12 cellular contexts compared by ENCODE assay signal in genomic region chr9:35827486-35827885, GRCh38. TPM values are rescaled to one million over a fixed set of nuclear protein-coding genes. Genes with fewer than 3 reads are reported as not detected.
DNase-seq lines count a peak whose midpoint lies in the region; ATAC-seq, FAIRE-seq and TF ChIP-seq lines count a peak whose summit lies in the region.
"Had no signal": no experiment of that assay in that cellular context is flagged by ENCODE, and none has a peak within 500 bp of the region (broad histone marks: within the 10 kb centered on the region; RNA-seq: fewer than 3 reads in every experiment).

No MANE protein-coding gene starts in this region.

- H3K14ac ChIP-seq in H1 (ENCODE audit: insufficient read length) = no peak overlapping the region

- H3K9ac ChIP-seq in H1 (replicated peaks in 1 of 4; ENCODE audit: extremely low read depth in 1 of 4, low read depth in 3 of 4, low read length in 3 of 4) = no peak overlapping the region

- no peak overlapping the region for H3K27ac ChIP-seq in CD8-positive, alpha-beta memory T cell (ENCODE audit: low read depth, low read length)
- no peak overlapping the region for H3K27ac ChIP-seq in H1 (ENCODE audit: low read depth, low read length)
- H3K27ac ChIP-seq: heart left ventricle had no signal

- 90% methylated on average over 3 of the region's 3 CpGs; no CpG with 5 or more reads in 1 of the 2 experiments for WGBS in H1 (ENCODE audit: extremely low coverage in 1 of 2, insufficient coverage in 1 of 2, insufficient read length in 1 of 2, insufficient replicate concordance in 2 of 2, low coverage in 1 of 2, low lambda C conversion rate in 2 of 2, missing lambda C conversion rate in 1 of 2), 2 experiments

- no peak overlapping the region for H4K8ac ChIP-seq in H1 (ENCODE audit: extremely low read depth, insufficient read depth, low read length)

- peaks cover 10% of the 10 kb centered on the region for H3K23me2 ChIP-seq in H1 (ENCODE audit: low read depth, low read length)

- no peak overlapping the region for H2AK5ac ChIP-seq in H1 (ENCODE audit: low read depth, low read length)

- no peak for TF ChIP-seq EP300 in H1 (IDR thresholded peaks at IDR 0.05; ENCODE audit: borderline replicate concordance in 1 of 2, low read depth in 2 of 2, low read length in 2 of 2)

- no peak overlapping the region for H4K5ac ChIP-seq in H1 (ENCODE audit: insufficient read length, low read depth, low read length)

- CTCF ChIA-PET in CD8-positive, alpha-beta memory T cell (lab: Charles Lee) = interaction anchor here (1.5 to 3.3 kb wide), 4 partner anchors 8 to 35 kb away, joined by 5 to 18 read pairs (median 10); partner anchors contain the start of genes HINT2 and NPR2
- CTCF ChIA-PET in H1 (lab: Charles Lee; ENCODE audit: partially characterized antibody) = interaction anchor here (0.6 to 10.6 kb wide), 9 partner anchors 14 to 187 kb away, joined by 3 to 172 read pairs (median 14); partner anchors contain the start of genes GBA2, HINT2, RGP1 and SPAG8

- TF ChIP-seq CTCF in H1 (IDR thresholded peaks at IDR 0.05; ENCODE audit: control extremely low read depth in 1 of 3, insufficient read depth in 1 of 3, low read depth in 1 of 3, low read length in 3 of 3) (no peak), nephron (IDR thresholded peaks at IDR 0.05; ENCODE audit: unreplicated experiment in 3 of 3) (no peak)

- peak overlapping the region; percentile 46; the same call in 1 of the 2 replicates for H2BK15ac ChIP-seq in H1 (ENCODE audit: low read length)

- peak overlapping the region in 6 of 7 donors; percentile 47 to 99 (median 91) for H3K4me3 Mint-ChIP-seq in CD8-positive, alpha-beta memory T cell
- peak overlapping the region in 3 of 4 donors; percentile 44 to 65 (median 61) for H3K4me3 Mint-ChIP-seq in IgD-negative memory B cell
- peak overlapping the region; percentile 88 to 94 (median 93) for H3K4me3 Mint-ChIP-seq in nephron

- no peak overlapping the region for H2BK5ac ChIP-seq in H1 (ENCODE audit: low read depth, low read length)

- ATAC-seq in HG03039 (IDR thresholded peaks at IDR 0.05; ENCODE audit: unreplicated experiment) = no peak
- no peak for ATAC-seq in GM18868 (IDR thresholded peaks at IDR 0.05; ENCODE audit: unreplicated experiment)
- ATAC-seq: heart left ventricle had no signal

- no peak overlapping the region for H3K4me3 ChIP-seq in CD8-positive, alpha-beta memory T cell (ENCODE audit: low read length)
- no peak overlapping the region for H3K4me3 ChIP-seq in H1 (ENCODE audit: extremely low read depth in 1 of 4, insufficient read depth in 2 of 4, low read depth in 3 of 4, low read length in 4 of 4)
- H3K4me3 ChIP-seq: heart left ventricle, sigmoid colon had no signal

- peaks cover 14% of the 10 kb centered on the region for H3K4me1 ChIP-seq in CD8-positive, alpha-beta memory T cell (ENCODE audit: insufficient read depth, low read length)
- H3K4me1 ChIP-seq in H1 (replicated peaks in 1 of 4; ENCODE audit: control insufficient read depth in 3 of 4, insufficient read depth in 4 of 4, low read length in 3 of 4) = peaks cover 2 to 18% (median 9%) of the 10 kb centered on the region in 4 experiments; a peak in 6 of 7 replicates

- no peak overlapping the region for H3K56ac ChIP-seq in H1 (replicated peaks; ENCODE audit: insufficient read length, low read depth, low read length)

- no peak overlapping the region for H3K4me2 ChIP-seq in H1 (ENCODE audit: insufficient read depth in 1 of 2, low read depth in 2 of 2, low read length in 2 of 2)

- H3K4ac ChIP-seq in H1 (replicated peaks; ENCODE audit: insufficient read length, low read depth, low read length) = no peak overlapping the region

- peaks cover 0 to 4% (median 0%) of the 10 kb centered on the region in 3 donors for H3K36me3 Mint-ChIP-seq in CD8-positive, alpha-beta memory T cell
- H3K36me3 Mint-ChIP-seq in IgD-negative memory B cell = no peaks in the 10 kb centered on the region
- H3K36me3 Mint-ChIP-seq in nephron (ENCODE audit: low read depth) = no peaks in the 10 kb centered on the region

- H3K9me3 Mint-ChIP-seq in CD8-positive, alpha-beta memory T cell = no peaks in the 10 kb centered on the region
- H3K9me3 Mint-ChIP-seq in IgD-negative memory B cell (no peaks in the 10 kb centered on the region), nephron (no peaks in the 10 kb centered on the region)

- H3K79me1 ChIP-seq in H1 (ENCODE audit: low read depth, low read length) = no peaks in the 10 kb centered on the region

- no peak overlapping the region for H4K91ac ChIP-seq in H1 (replicated peaks; ENCODE audit: insufficient read length, low read length)

- no peak overlapping the region for H2AFZ ChIP-seq in H1 (ENCODE audit: low read length)

- H3K18ac ChIP-seq in H1 (ENCODE audit: extremely low read depth, low read length) = no peak overlapping the region

- no peaks in the 10 kb centered on the region for H3K9me3 ChIP-seq in CD8-positive, alpha-beta memory T cell (ENCODE audit: low read length)
- H3K9me3 ChIP-seq in H1 (ENCODE audit: insufficient read depth in 2 of 2, low read depth in 1 of 2, low read length in 1 of 2) = no peaks in the 10 kb centered on the region
- H3K9me3 ChIP-seq: heart left ventricle, sigmoid colon had no signal

- POLR2A ChIA-PET in CD8-positive, alpha-beta memory T cell (lab: Charles Lee) = no interaction called here
- POLR2A ChIA-PET in H1 (lab: Charles Lee; ENCODE audit: partially characterized antibody) = interaction anchor here (1.9 to 2.7 kb wide), 3 partner anchors 13 to 36 kb away, joined by 4 to 13 read pairs (median 6); partner anchors contain the start of genes HINT2, NPR2 and SPAG8

- no peak for FAIRE-seq in H1 (lab: Jason Lieb, UNC)
- FAIRE-seq: HTR-8/SVneo had no signal

- DNase-seq in CD8-positive, alpha-beta memory T cell = no peak
- DNase-seq in H1 (ENCODE audit: low read depth in 1 of 2, low spot score in 2 of 2) (no peak), G401 (ENCODE audit: low spot score) (no peak)
- DNase-seq: cerebellar nuclear complex, heart left ventricle, NCI-H1436 treated with DMSO at 0.1 percent for 48 hours, sigmoid colon had no signal

- H2BK12ac ChIP-seq in H1 (ENCODE audit: low read depth, low read length) = no peak overlapping the region

- no peaks in the 10 kb centered on the region for H4K20me1 ChIP-seq in H1 (replicated peaks in 1 of 2; ENCODE audit: control insufficient read depth in 1 of 2, insufficient read depth in 2 of 2, low read length in 2 of 2)

- no peaks in the 10 kb centered on the region for H3K27me3 Mint-ChIP-seq in CD8-positive, alpha-beta memory T cell
- H3K27me3 Mint-ChIP-seq in IgD-negative memory B cell (no peaks in the 10 kb centered on the region), nephron (ENCODE audit: low read depth) (peaks cover 4% of the 10 kb centered on the region)

- H3K27ac Mint-ChIP-seq in CD8-positive, alpha-beta memory T cell = peak overlapping the region in 4 of 8 donors; percentile 25 to 96 (median 66)
- H3K27ac Mint-ChIP-seq in IgD-negative memory B cell (peak overlapping the region in 2 of 3 donors; percentile 5 to 9), nephron (peak overlapping the region in 2 of 3 experiments; percentile 0 to 1)

- H3K36me3 ChIP-seq in CD8-positive, alpha-beta memory T cell (ENCODE audit: insufficient read depth, low read length) = no peaks in the 10 kb centered on the region
- no peaks in the 10 kb centered on the region for H3K36me3 ChIP-seq in H1 (ENCODE audit: control insufficient read depth in 2 of 4, insufficient read depth in 4 of 4, low read length in 3 of 4)
- H3K36me3 ChIP-seq: heart left ventricle, sigmoid colon had no signal

- TF ChIP-seq POLR2A in H1 (IDR thresholded peaks at IDR 0.05; ENCODE audit: control extremely low read depth in 1 of 2, low read depth in 2 of 2, low read length in 2 of 2) = no peak

- H3K79me2 ChIP-seq in H1 (ENCODE audit: control insufficient read depth in 1 of 2, insufficient read depth in 2 of 2, low read length in 2 of 2) = no peaks in the 10 kb centered on the region

- H3K27me3 ChIP-seq in CD8-positive, alpha-beta memory T cell (ENCODE audit: insufficient read depth, low read length, poor library complexity, severe bottlenecking) = no peaks in the 10 kb centered on the region
- no peaks in the 10 kb centered on the region for H3K27me3 ChIP-seq in H1 (replicated peaks in 1 of 4; ENCODE audit: control insufficient read depth in 3 of 4, extremely low read depth in 1 of 4, insufficient read depth in 3 of 4, low read length in 3 of 4)
- H3K27me3 ChIP-seq: heart left ventricle, sigmoid colon had no signal

- H2BK120ac ChIP-seq in H1 (replicated peaks; ENCODE audit: low read depth, low read length) = no peak overlapping the region

- TF ChIP-seq RAD21 in H1 (IDR thresholded peaks at IDR 0.05 in 1 of 2, conservative IDR thresholded peaks at IDR 0.05 in 1 of 2; ENCODE audit: low read depth in 2 of 2, low read length in 2 of 2) = no peak

- no peak overlapping the region for H3K23ac ChIP-seq in H1 (ENCODE audit: insufficient read length)

- H2BK20ac ChIP-seq in H1 (ENCODE audit: low read length) = no peak overlapping the region

- H3K4me1 Mint-ChIP-seq in CD8-positive, alpha-beta memory T cell = peaks cover 22 to 35% (median 24%) of the 10 kb centered on the region in 3 donors
- H3K4me1 Mint-ChIP-seq in IgD-negative memory B cell (peaks cover 11 to 21% (median 13%) of the 10 kb centered on the region in 3 donors), nephron (peaks cover 45% of the 10 kb centered on the region)

- in situ Hi-C loops in G401 (cut with HindIII; ENCODE audit: low sequenced_read_pairs) = no loop called here

RNA-seq across cellular contexts. Expression of gene FAM221B, which starts 1.0 kb away (rescaled TPM):
- total RNA-seq in CD8-positive, alpha-beta memory T cell = not detected
- not detected for polyA plus RNA-seq in CD8-positive, alpha-beta memory T cell
- polyA plus RNA-seq in IgD-negative memory B cell (not detected), H1 (2011; rRNA removed) (0.03 TPM in 1 of 2 replicates, not detected in the other)
- not detected in 2 replicates for total RNA-seq in H1 (2021; fragmentation: NEBNext Ultra II Directional; extraction: Animal tissue kit (Norgen Biotek cat#: 25700))
- polyA plus RNA-seq in H1 (2011; cell fraction: cytosol; rRNA removed) = 0.06 TPM
- polyA plus RNA-seq in H1 (2011; cell fraction: nucleus; rRNA removed) = not detected
- polyA plus RNA-seq in H1 (2012, experiment 1 of 2) = 0.05 to 0.08 TPM in 2 of 4 replicates, not detected in the others
- polyA plus RNA-seq in H1 (2012, experiment 2 of 2) = not detected
- polyA plus RNA-seq in H1 (2013, experiment 1 of 2) = not detected
- polyA plus RNA-seq in H1 (2013, experiment 2 of 2) = not detected
- 0.09 TPM in 1 of 2 replicates, not detected in the other for polyA minus RNA-seq in H1 (2011; rRNA and poly(A)+ RNA removed)
- not detected for polyA minus RNA-seq in H1 (2011; cell fraction: cytosol; rRNA and poly(A)+ RNA removed)
- not detected for polyA minus RNA-seq in H1 (2011; cell fraction: nucleus; rRNA and poly(A)+ RNA removed)
- not detected in 2 replicates for total RNA-seq in G401 (2014; rRNA removed; shearing (Covaris generic))
- total RNA-seq: heart left ventricle, sigmoid colon had no signal
- polyA plus RNA-seq: heart left ventricle had no signal

RNA-seq across cellular contexts. Expression of gene TMEM8B, which starts 1.5 kb away (rescaled TPM):
- 1 to 10 TPM; 2.1 to 3.0 TPM for total RNA-seq in CD8-positive, alpha-beta memory T cell
- polyA plus RNA-seq in CD8-positive, alpha-beta memory T cell = 3.0 TPM
- polyA plus RNA-seq in IgD-negative memory B cell (1.3 TPM), H1 (2011; rRNA removed) (10.4 and 12.2 TPM in 2 replicates)
- total RNA-seq in H1 (2021; fragmentation: NEBNext Ultra II Directional; extraction: Animal tissue kit (Norgen Biotek cat#: 25700)) = 5.7 and 7.5 TPM in 2 replicates
- polyA plus RNA-seq in H1 (2011; cell fraction: cytosol; rRNA removed) = 6.6 TPM
- polyA plus RNA-seq in H1 (2011; cell fraction: nucleus; rRNA removed) = 19.8 TPM
- 4.6 to 7.4 TPM (median 6.1 TPM) in 4 replicates for polyA plus RNA-seq in H1 (2012, experiment 1 of 2)
- polyA plus RNA-seq in H1 (2012, experiment 2 of 2) = 4.5 TPM
- polyA plus RNA-seq in H1 (2013, experiment 1 of 2) = 5.6 TPM
- 5.2 TPM for polyA plus RNA-seq in H1 (2013, experiment 2 of 2)
- 7.2 and 10.8 TPM in 2 replicates for polyA minus RNA-seq in H1 (2011; rRNA and poly(A)+ RNA removed)
- 5.6 TPM for polyA minus RNA-seq in H1 (2011; cell fraction: cytosol; rRNA and poly(A)+ RNA removed)
- polyA minus RNA-seq in H1 (2011; cell fraction: nucleus; rRNA and poly(A)+ RNA removed) = 12.8 TPM
- total RNA-seq in G401 (2014; rRNA removed; shearing (Covaris generic)) = 1.2 and 2.5 TPM in 2 replicates

RNA-seq across cellular contexts. Expression of gene HINT2, which starts 12.6 kb away (rescaled TPM):
- 10 to 100 TPM; 65.1 to 71.7 TPM for total RNA-seq in CD8-positive, alpha-beta memory T cell
- 69.4 TPM for polyA plus RNA-seq in CD8-positive, alpha-beta memory T cell
- 89.2 TPM for polyA plus RNA-seq in IgD-negative memory B cell
- 32.1 and 34.8 TPM in 2 replicates for total RNA-seq in H1 (2021; fragmentation: NEBNext Ultra II Directional; extraction: Animal tissue kit (Norgen Biotek cat#: 25700))
- polyA plus RNA-seq in H1 (2011; rRNA removed) = 51.2 and 62.1 TPM in 2 replicates
- polyA plus RNA-seq in H1 (2011; cell fraction: cytosol; rRNA removed) = 45.5 TPM
- polyA plus RNA-seq in H1 (2011; cell fraction: nucleus; rRNA removed) = 45.7 TPM
- polyA plus RNA-seq in H1 (2012, experiment 1 of 2) = 45.7 to 58.8 TPM (median 49.5 TPM) in 4 replicates
- 85.6 TPM for polyA plus RNA-seq in H1 (2012, experiment 2 of 2)
- 40.1 TPM for polyA plus RNA-seq in H1 (2013, experiment 1 of 2)
- 43.9 TPM for polyA plus RNA-seq in H1 (2013, experiment 2 of 2)
- polyA minus RNA-seq in H1 (2011; rRNA and poly(A)+ RNA removed) = 11.3 and 13.6 TPM in 2 replicates
- 4.0 TPM for polyA minus RNA-seq in H1 (2011; cell fraction: cytosol; rRNA and poly(A)+ RNA removed)
- 16.9 TPM for polyA minus RNA-seq in H1 (2011; cell fraction: nucleus; rRNA and poly(A)+ RNA removed)
- total RNA-seq in G401 (2014; rRNA removed; shearing (Covaris generic)) = 32.3 and 55.8 TPM in 2 replicates

RNA-seq across cellular contexts. Expression of gene SPAG8, which starts 15.4 kb away (rescaled TPM):
- total RNA-seq in CD8-positive, alpha-beta memory T cell = 1 to 10 TPM in 1 of 2 experiments, under 1 TPM in 1; 0.98 to 1.8 TPM
- polyA plus RNA-seq in CD8-positive, alpha-beta memory T cell = 0.79 TPM
- polyA plus RNA-seq in IgD-negative memory B cell (1.1 TPM), H1 (2011; rRNA removed) (0.31 and 0.44 TPM in 2 replicates)
- total RNA-seq in H1 (2021; fragmentation: NEBNext Ultra II Directional; extraction: Animal tissue kit (Norgen Biotek cat#: 25700)) = 0.37 and 0.55 TPM in 2 replicates
- polyA plus RNA-seq in H1 (2011; cell fraction: cytosol; rRNA removed) = 0.44 TPM
- 1.4 TPM for polyA plus RNA-seq in H1 (2011; cell fraction: nucleus; rRNA removed)
- 0.26 to 0.60 TPM (median 0.44 TPM) in 4 replicates for polyA plus RNA-seq in H1 (2012, experiment 1 of 2)
- 0.29 TPM for polyA plus RNA-seq in H1 (2012, experiment 2 of 2)
- polyA plus RNA-seq in H1 (2013, experiment 1 of 2) = 0.14 TPM
- polyA plus RNA-seq in H1 (2013, experiment 2 of 2) = 0.20 TPM
- 0.22 and 0.68 TPM in 2 replicates for polyA minus RNA-seq in H1 (2011; rRNA and poly(A)+ RNA removed)
- not detected for polyA minus RNA-seq in H1 (2011; cell fraction: cytosol; rRNA and poly(A)+ RNA removed)
- polyA minus RNA-seq in H1 (2011; cell fraction: nucleus; rRNA and poly(A)+ RNA removed) = 1.3 TPM
- 2.1 and 2.4 TPM in 2 replicates for total RNA-seq in G401 (2014; rRNA removed; shearing (Covaris generic))

RNA-seq across cellular contexts. Expression of gene NPR2, which starts 36.1 kb away (rescaled TPM):
- total RNA-seq in CD8-positive, alpha-beta memory T cell = 1 to 10 TPM; 5.2 to 8.6 TPM
- polyA plus RNA-seq in CD8-positive, alpha-beta memory T cell = 0.26 TPM
- polyA plus RNA-seq in IgD-negative memory B cell (1.9 TPM), H1 (2011; rRNA removed) (13.7 and 17.0 TPM in 2 replicates)
- total RNA-seq in H1 (2021; fragmentation: NEBNext Ultra II Directional; extraction: Animal tissue kit (Norgen Biotek cat#: 25700)) = 11.0 and 14.3 TPM in 2 replicates
- 16.9 TPM for polyA plus RNA-seq in H1 (2011; cell fraction: cytosol; rRNA removed)
- polyA plus RNA-seq in H1 (2011; cell fraction: nucleus; rRNA removed) = 57.4 TPM
- polyA plus RNA-seq in H1 (2012, experiment 1 of 2) = 13.6 to 19.4 TPM (median 17.1 TPM) in 4 replicates
- 7.2 TPM for polyA plus RNA-seq in H1 (2012, experiment 2 of 2)
- 17.2 TPM for polyA plus RNA-seq in H1 (2013, experiment 1 of 2)
- 16.5 TPM for polyA plus RNA-seq in H1 (2013, experiment 2 of 2)
- polyA minus RNA-seq in H1 (2011; rRNA and poly(A)+ RNA removed) = 8.9 and 11.9 TPM in 2 replicates
- 6.8 TPM for polyA minus RNA-seq in H1 (2011; cell fraction: cytosol; rRNA and poly(A)+ RNA removed)
- polyA minus RNA-seq in H1 (2011; cell fraction: nucleus; rRNA and poly(A)+ RNA removed) = 12.2 TPM
- total RNA-seq in G401 (2014; rRNA removed; shearing (Covaris generic)) = 0.07 and 0.86 TPM in 2 replicates
